Comparison of ENCODE assay signal across 14 cellular contexts in genomic region chr10:79192677-79193003, GRCh38.
A peak's percentile ranks its signal among the peaks of the same experiment; 100 is the strongest.
DNase-seq lines count a peak whose midpoint lies in the region; ATAC-seq and TF ChIP-seq lines count a peak whose summit lies in the region.
"Had no signal": no experiment of that assay in that cellular context is flagged by ENCODE, and none has a peak within 500 bp of the region (broad histone marks: within the 10 kb centered on the region; RNA-seq: fewer than 3 reads in every experiment).

No MANE protein-coding gene starts in this region.

- no peaks in the 10 kb centered on the region for H3K27me3 ChIP-seq in heart right ventricle
- H3K27me3 ChIP-seq in lower lobe of right lung (ENCODE audit: low read depth), result no peaks in the 10 kb centered on the region
- no peaks in the 10 kb centered on the region for H3K27me3 ChIP-seq in H9 (ENCODE audit: insufficient read depth, low read length)
- H3K27me3 ChIP-seq: dorsolateral prefrontal cortex had no signal

- no peak overlapping the region for H2AFZ ChIP-seq in H9 (ENCODE audit: low read length)

- no peak overlapping the region for H3K14ac ChIP-seq in H9 (ENCODE audit: insufficient read depth, low read length)

- TF ChIP-seq CTCF in heart right ventricle (IDR thresholded peaks at IDR 0.05) (no peak), brain (conservative IDR thresholded peaks at IDR 0.05) (no peak), lower lobe of right lung (IDR thresholded peaks at IDR 0.05) (no peak), H9 (conservative IDR thresholded peaks at IDR 0.05) (no peak)

- no peak overlapping the region for H3K56ac ChIP-seq in H9 (ENCODE audit: insufficient read length, low read depth, low read length)

- no peak overlapping the region for H3K9ac ChIP-seq in H9 (ENCODE audit: extremely low read depth, insufficient read length, low read length)

- H4K5ac ChIP-seq in H9 (ENCODE audit: insufficient read length, low read depth, low read length), result no peak overlapping the region

- H2AK5ac ChIP-seq in H9 (ENCODE audit: insufficient read length, low read length), result no peak overlapping the region

- H4K91ac ChIP-seq in H9 (ENCODE audit: insufficient read length, low read depth, low read length), result no peak overlapping the region

- no peaks in the 10 kb centered on the region for H3K79me1 ChIP-seq in H9 (ENCODE audit: insufficient read depth, low read depth, low read length, poor library complexity, severe bottlenecking)

- no peak overlapping the region for H3K4me2 ChIP-seq in H9 (ENCODE audit: insufficient read depth, insufficient read length, low read length)

- H3K27me3 Mint-ChIP-seq in brain (no peaks in the 10 kb centered on the region), H9 (ENCODE audit: low read depth) (no peaks in the 10 kb centered on the region; the same call in 1 of the 2 replicates)

- H3K36me3 Mint-ChIP-seq in brain (peaks cover 32% of the 10 kb centered on the region), H9 (ENCODE audit: insufficient read depth in 1 of 3, low read depth in 3 of 3) (peaks cover 0 to 2% (median 2%) of the 10 kb centered on the region in 3 experiments; a peak in 4 of 7 replicates)
- H3K36me3 Mint-ChIP-seq: natural killer cell had no signal

- ATAC-seq in heart right ventricle (peak in 5 of 8 donors; percentile 14 to 55 (median 24)), lower lobe of right lung (no peak), GM21737 (IDR thresholded peaks at IDR 0.05; ENCODE audit: unreplicated experiment) (no peak), GM21529 (IDR thresholded peaks at IDR 0.05; ENCODE audit: unreplicated experiment) (no peak)
- ATAC-seq: natural killer cell had no signal

- intact Hi-C loops in heart right ventricle (cut with DNase I) (loop anchor here in 9 of 10 donors (5.0 to 10.0 kb wide), 14 partner anchors 35 to 1148 kb away; no protein-coding TSS in a partner anchor), cardiac septum (cut with DNase I) (loop anchor here (10.0 kb wide), 2 partner anchors 418 to 768 kb away; no protein-coding TSS in a partner anchor), lower lobe of right lung (cut with DNase I) (no loop called here)

- no peak overlapping the region for H4K8ac ChIP-seq in H9 (replicated peaks; ENCODE audit: insufficient read length, low read depth, low read length)

- DNase-seq in heart right ventricle (no peak), cardiac septum (ENCODE audit: low spot score) (no peak), lower lobe of right lung (no peak), H9 (no peak), cerebellar nuclear complex (lab: John Stamatoyannopoulos, UW) (no peak)
- DNase-seq: ACHN; natural killer cell; NCI-H187; stimulated activated naive CD4-positive, alpha-beta T cell treated with Interleukin-2 at 50 U/mL for 16 hours had no signal

- H2BK15ac ChIP-seq in H9 (ENCODE audit: low read depth, low read length), result no peak overlapping the region

- H3K4me1 Mint-ChIP-seq in brain, result peaks cover 86% of the 10 kb centered on the region
- H3K4me1 Mint-ChIP-seq in H9, result peaks cover 17 to 39% of the 10 kb centered on the region in 2 experiments

- no peak overlapping the region for H2BK20ac ChIP-seq in H9 (ENCODE audit: low read depth, low read length, poor library complexity, severe bottlenecking)

- no peak overlapping the region for H2BK120ac ChIP-seq in H9 (ENCODE audit: low read depth, low read length, poor library complexity, severe bottlenecking)

- H2BK5ac ChIP-seq in H9 (ENCODE audit: insufficient read length, low read length), result no peak overlapping the region

- H4K20me1 ChIP-seq in H9 (ENCODE audit: control insufficient read depth, insufficient read depth, insufficient read length), result no peaks in the 10 kb centered on the region

- H3K18ac ChIP-seq in H9 (ENCODE audit: insufficient read length, low read depth, low read length), result no peak overlapping the region

- H3K4me3 Mint-ChIP-seq in brain (no peak overlapping the region), H9 (no peak overlapping the region)
- H3K4me3 Mint-ChIP-seq: activated T-helper 1 cell treated with anti-CD3 and anti-CD28 coated beads, Interleukin-12 subunit alpha, Interleukin-12 subunit beta, Interleukin-2, Interleukin-4 antibody, amounts not matched to agents 30 ng/mL and 10 ng/mL and 1 ng/mL, durations not matched to agents 14 hours and 24 hours and 36 hours; natural killer cell had no signal

- H3K23ac ChIP-seq in H9 (ENCODE audit: insufficient read length, low read depth, low read length), result no peak overlapping the region

- peaks cover 0 to 8% (median 0%) of the 10 kb centered on the region in 5 experiments for H3K9me3 Mint-ChIP-seq in brain
- H3K9me3 Mint-ChIP-seq in H9, result no peaks in the 10 kb centered on the region
- H3K9me3 Mint-ChIP-seq: activated T-helper 1 cell treated with anti-CD3 and anti-CD28 coated beads, Interleukin-12 subunit alpha, Interleukin-12 subunit beta, Interleukin-2, Interleukin-4 antibody, amounts not matched to agents 30 ng/mL and 10 ng/mL and 1 ng/mL, durations not matched to agents 14 hours and 24 hours and 36 hours; natural killer cell had no signal

- peaks cover 46 to 96% (median 75%) of the 10 kb centered on the region in 9 donors for H3K4me1 ChIP-seq in heart right ventricle
- H3K4me1 ChIP-seq in lower lobe of right lung, result peaks cover 84% of the 10 kb centered on the region
- peaks cover 3% of the 10 kb centered on the region; the same call in 1 of the 2 replicates for H3K4me1 ChIP-seq in H9 (ENCODE audit: insufficient read depth, low read length)

- H3K9me3 ChIP-seq in heart right ventricle (peaks cover 0 to 6% (median 0%) of the 10 kb centered on the region in 11 donors), lower lobe of right lung (no peaks in the 10 kb centered on the region), H9 (ENCODE audit: control insufficient read depth, low read depth, low read length) (no peaks in the 10 kb centered on the region)

- H3K79me2 ChIP-seq in H9 (ENCODE audit: insufficient read depth, low read length), result no peaks in the 10 kb centered on the region

- peak overlapping the region; percentile 12 to 85 (median 53) for H3K27ac ChIP-seq in heart right ventricle
- peak overlapping the region; percentile 76 for H3K27ac ChIP-seq in lower lobe of right lung
- H3K27ac ChIP-seq in H9 (ENCODE audit: insufficient read length, low read depth, low read length), result no peak overlapping the region

- no peak overlapping the region for H3K4ac ChIP-seq in H9 (ENCODE audit: low read depth, low read length)

- WGBS in heart right ventricle, 2 donors, result 45 to 53% methylated on average over 4 of the region's 4 CpGs
- no CpG with 5 or more reads among the region's 4 CpGs for WGBS in H9 (ENCODE audit: extremely low coverage, insufficient read length, low lambda C conversion rate)

- H2BK12ac ChIP-seq in H9 (ENCODE audit: insufficient read length, low read depth, low read length), result no peak overlapping the region

- H3K36me3 ChIP-seq in heart right ventricle (peaks cover 0 to 39% (median under 1%) of the 10 kb centered on the region in 9 donors), lower lobe of right lung (peaks cover 12% of the 10 kb centered on the region)

- H3K27ac Mint-ChIP-seq in brain, result peak overlapping the region; percentile 15 to 87 (median 42)
- H3K27ac Mint-ChIP-seq in H9, result no peak overlapping the region; a peak in 1 of 7 replicates
- H3K27ac Mint-ChIP-seq: activated T-helper 1 cell treated with anti-CD3 and anti-CD28 coated beads, Interleukin-12 subunit alpha, Interleukin-12 subunit beta, Interleukin-2, Interleukin-4 antibody, amounts not matched to agents 30 ng/mL and 10 ng/mL and 1 ng/mL, durations not matched to agents 14 hours and 24 hours and 36 hours had no signal

- H3K23me2 ChIP-seq in H9 (ENCODE audit: insufficient read length, low read depth, low read length, poor library complexity, severe bottlenecking), result no peaks in the 10 kb centered on the region

- H3T11ph ChIP-seq in H9 (ENCODE audit: low read length), result no peak overlapping the region

- H3K4me3 ChIP-seq in heart right ventricle, result no peak overlapping the region
- H3K4me3 ChIP-seq in lower lobe of right lung, result no peak overlapping the region
- H3K4me3 ChIP-seq: dorsolateral prefrontal cortex had no signal

Comparison
In these comparisons a context has a peak if more than half of its experiments do, and no peak if none do; other contexts are left out.
1. ATAC-seq: peak in heart right ventricle (5 of 8); none in lower lobe of right lung (0 of 2), GM21737 (single experiment) and GM21529 (single experiment).
2. H3K27ac Mint-ChIP-seq: peak in brain (5 of 5); none in H9 (0 of 3).